ENCODE assay signal across 27 cellular contexts in genomic region chr9:12056874-12057273, GRCh38.
"Had no signal": no experiment of that assay in that cellular context is flagged by ENCODE, and none has a peak within 500 bp of the region (broad histone marks: within the 10 kb centered on the region; RNA-seq: fewer than 3 reads in every experiment).

No MANE protein-coding gene starts in this region.

- DNase-seq: stimulated activated CD4-positive, alpha-beta T cell treated with anti-CD3 and anti-CD28 coated beads, Interleukin-2, amount 100 ng/mL, for 48 hours; stimulated activated CD4-positive, alpha-beta T cell treated with anti-CD3 and anti-CD28 coated beads, Interleukin-4, amount 100 ng/mL, for 1 hour; stimulated activated CD4-positive, alpha-beta T cell treated with anti-CD3 and anti-CD28 coated beads, Interleukin-4, amount 100 ng/mL, for 24 hours; stimulated activated CD4-positive, alpha-beta T cell treated with anti-CD3 and anti-CD28 coated beads, Interleukin-4, amount 100 ng/mL, for 4 hours; stimulated activated CD8-positive, alpha-beta memory T cell treated with anti-CD3 and anti-CD28 coated beads, Interleukin-4, amount 100 ng/mL, for 48 hours; stimulated activated naive B cell treated with anti-CD40 and anti-IgM and Interleukin-4, amounts not matched to agents 10 μg/mL and 1 μg/mL and 100 μg/mL, for 72 hours; stimulated activated naive CD4-positive, alpha-beta T cell; stimulated activated naive CD4-positive, alpha-beta T cell treated with Interleukin-2 at 50 U/mL for 16 hours; stimulated activated naive CD8-positive, alpha-beta T cell treated with anti-CD3 and anti-CD28 coated beads, Interleukin-15, amount 100 ng/mL, for 72 hours; stimulated activated naive CD8-positive, alpha-beta T cell treated with anti-CD3 and anti-CD28 coated beads, Interleukin-15, Interleukin-2, amounts not matched to agents 100 U/mL and 50 U/mL, for 24 hours; stomach; substantia nigra; testis; thyroid gland; tibial artery; transverse colon; trophoblast cell; upper lobe of left lung; upper lobe of right lung; uterus had no signal

- H3K4me1 ChIP-seq: stomach, suprapubic skin, thyroid gland, tibial artery, transverse colon, upper lobe of left lung, upper lobe of right lung, uterus, vagina had no signal

- H3K9me3 ChIP-seq: testis, thyroid gland, uterus, vagina had no signal

- FAIRE-seq: urothelium cell line had no signal

- H3K27me3 ChIP-seq: stomach, suprapubic skin, testis, thyroid gland, tibial artery, tibial nerve, transverse colon, upper lobe of left lung, upper lobe of right lung, uterus, vagina had no signal

- H3K4me3 ChIP-seq: stomach, suprapubic skin, testis, thoracic aorta, thyroid gland, tibial artery, tibial nerve, transverse colon, upper lobe of left lung, upper lobe of right lung, uterus, vagina had no signal

- H3K27ac ChIP-seq: stomach, suprapubic skin, testis, thoracic aorta, thyroid gland, tibial artery, tibial nerve, transverse colon, upper lobe of left lung, upper lobe of right lung, uterus, vagina had no signal

- H3K36me3 ChIP-seq: stomach, suprapubic skin, thoracic aorta, thyroid gland, tibial artery, tibial nerve, transverse colon, upper lobe of left lung, upper lobe of right lung, uterus, vagina had no signal

- ATAC-seq: stimulated activated effector memory CD8-positive, alpha-beta T cell treated with anti-CD3 and anti-CD28 coated beads, Interleukin-12 subunit alpha, Interleukin-12 subunit beta, amount 100 ng/mL, for 72 hours; stimulated activated memory B cell treated with anti-CD40 and anti-IgM and Interleukin-4, amounts not matched to agents 10 μg/mL and 1 μg/mL and 100 μg/mL, for 72 hours; stimulated activated naive B cell treated with anti-CD40 and anti-IgM and Interleukin-4, amounts not matched to agents 10 μg/mL and 1 μg/mL and 100 μg/mL, for 72 hours; stimulated activated naive CD8-positive, alpha-beta T cell treated with anti-CD3 and anti-CD28 coated beads, Interleukin-15, amount 100 ng/mL, for 72 hours; stimulated activated naive CD8-positive, alpha-beta T cell treated with anti-CD3 and anti-CD28 coated beads, Interleukin-15, Interleukin-2, amounts not matched to agents 100 U/mL and 50 U/mL, for 24 hours; upper lobe of right lung had no signal
